In genomic region chr10:124971276-124971675, GRCh38 we compare ENCODE assay signal across 9 cellular contexts. TPM values are rescaled to one million over a fixed set of nuclear protein-coding genes. Genes with fewer than 3 reads are reported as not detected.
DNase-seq lines count a peak whose midpoint lies in the region; ATAC-seq lines count a peak whose summit lies in the region.
"Had no signal": no experiment of that assay in that cellular context is flagged by ENCODE, and none has a peak within 500 bp of the region (broad histone marks: within the 10 kb centered on the region; RNA-seq: fewer than 3 reads in every experiment).

No MANE protein-coding gene starts in this region.

- intact Hi-C loops in aorta (cut with DNase I) = loop anchor here in 1 of 2 donors (2.0 kb wide), 1 partner anchor 54 kb away; no protein-coding TSS in a partner anchor

- peak; percentile 36 for ATAC-seq in GM18498 (IDR thresholded peaks at IDR 0.05; ENCODE audit: unreplicated experiment)
- peak; percentile 43 for ATAC-seq in GM21619 (IDR thresholded peaks at IDR 0.05; ENCODE audit: unreplicated experiment)
- ATAC-seq in T-cell (replicated peaks in 1 of 4) = no peak
- ATAC-seq in naive thymus-derived CD8-positive, alpha-beta T cell = no peak
- ATAC-seq in aorta (ENCODE audit: low FRiP score) = no peak

- POLR2A ChIA-PET in T-cell (lab: Charles Lee) = no interaction called here
- POLR2A ChIA-PET in naive thymus-derived CD8-positive, alpha-beta T cell (lab: Charles Lee) = no interaction called here
- POLR2A ChIA-PET in activated CD4-positive, alpha-beta T cell treated with anti-CD3 and anti-CD28 coated beads, Interleukin-2, amount 10 ng/mL, durations not matched to agents 7 days and 5 days (lab: Charles Lee) = no interaction called here

- peaks cover 65% of the 10 kb centered on the region for H3K36me3 Mint-ChIP-seq in T-cell
- peaks cover 0 to 92% (median 22%) of the 10 kb centered on the region in 3 donors for H3K36me3 Mint-ChIP-seq in naive thymus-derived CD8-positive, alpha-beta T cell
- H3K36me3 Mint-ChIP-seq in activated CD4-positive, alpha-beta T cell treated with anti-CD3 and anti-CD28 coated beads, Interleukin-2, amount 10 ng/mL, durations not matched to agents 7 days and 5 days (ENCODE audit: low read depth) = peaks cover 38% of the 10 kb centered on the region

- 3 to 8% methylated on average over 2 of the region's 2 CpGs for WGBS in aorta, 2 donors

- H3K36me3 ChIP-seq in aorta (ENCODE audit: control insufficient read depth in 1 of 2, insufficient read depth in 2 of 2, low read length in 1 of 2) = peaks cover 0 to 3% of the 10 kb centered on the region in 2 donors

- CTCF ChIA-PET in T-cell (lab: Charles Lee) = no interaction called here
- CTCF ChIA-PET in activated CD4-positive, alpha-beta T cell treated with anti-CD3 and anti-CD28 coated beads, Interleukin-2, amount 10 ng/mL, durations not matched to agents 7 days and 5 days (lab: Charles Lee) = no interaction called here

- no peaks in the 10 kb centered on the region for H3K9me3 ChIP-seq in aorta (ENCODE audit: control insufficient read depth, low read length)

- no peaks in the 10 kb centered on the region for H3K9me3 Mint-ChIP-seq in T-cell
- no peaks in the 10 kb centered on the region for H3K9me3 Mint-ChIP-seq in naive thymus-derived CD8-positive, alpha-beta T cell
- H3K9me3 Mint-ChIP-seq in activated CD4-positive, alpha-beta T cell treated with anti-CD3 and anti-CD28 coated beads, Interleukin-2, amount 10 ng/mL, durations not matched to agents 7 days and 5 days = no peaks in the 10 kb centered on the region

- H3K27me3 ChIP-seq in aorta (ENCODE audit: control insufficient read depth in 1 of 2, insufficient read depth in 2 of 2, low read length in 1 of 2) = no peaks in the 10 kb centered on the region

- no peak for DNase-seq in T-cell
- no peak for DNase-seq in naive thymus-derived CD8-positive, alpha-beta T cell
- DNase-seq in activated gamma-delta T cell treated with Interleukin-2 at 50 U/mL for 16 hours = no peak
- DNase-seq in UCSD-AML1 (lab: John Stamatoyannopoulos, UW; ENCODE audit: unreplicated experiment) = no peak
- no peak for DNase-seq in activated CD4-positive, alpha-beta T cell treated with anti-CD3 and anti-CD28 coated beads, Interleukin-2, amount 10 ng/mL, durations not matched to agents 7 days and 5 days
- no peak for DNase-seq in aorta
- DNase-seq: NCI-H2029 had no signal

- peak overlapping the region; percentile 28 to 61 for H3K27ac Mint-ChIP-seq in T-cell
- peak overlapping the region in 9 of 10 donors; percentile 16 to 90 (median 72) for H3K27ac Mint-ChIP-seq in naive thymus-derived CD8-positive, alpha-beta T cell
- H3K27ac Mint-ChIP-seq in activated CD4-positive, alpha-beta T cell treated with anti-CD3 and anti-CD28 coated beads, Interleukin-2, amount 10 ng/mL, durations not matched to agents 7 days and 5 days = no peak overlapping the region

- H3K27me3 Mint-ChIP-seq in T-cell = no peaks in the 10 kb centered on the region
- H3K27me3 Mint-ChIP-seq in naive thymus-derived CD8-positive, alpha-beta T cell = no peaks in the 10 kb centered on the region
- no peaks in the 10 kb centered on the region for H3K27me3 Mint-ChIP-seq in activated CD4-positive, alpha-beta T cell treated with anti-CD3 and anti-CD28 coated beads, Interleukin-2, amount 10 ng/mL, durations not matched to agents 7 days and 5 days

- H3K27ac ChIP-seq in aorta (ENCODE audit: low read depth in 1 of 2, low read length in 2 of 2) = peak overlapping the region in 1 of 2 donors; percentile 11

- no peak overlapping the region for H3K4me3 Mint-ChIP-seq in T-cell
- peak overlapping the region in 3 of 10 donors; percentile 1 to 26 (median 9) for H3K4me3 Mint-ChIP-seq in naive thymus-derived CD8-positive, alpha-beta T cell
- no peak overlapping the region for H3K4me3 Mint-ChIP-seq in activated CD4-positive, alpha-beta T cell treated with anti-CD3 and anti-CD28 coated beads, Interleukin-2, amount 10 ng/mL, durations not matched to agents 7 days and 5 days

- peaks cover 44 to 52% (median 50%) of the 10 kb centered on the region in 3 donors for H3K4me1 Mint-ChIP-seq in T-cell
- H3K4me1 Mint-ChIP-seq in naive thymus-derived CD8-positive, alpha-beta T cell = peaks cover 29 to 54% (median 48%) of the 10 kb centered on the region in 4 donors
- peaks cover 24% of the 10 kb centered on the region for H3K4me1 Mint-ChIP-seq in activated CD4-positive, alpha-beta T cell treated with anti-CD3 and anti-CD28 coated beads, Interleukin-2, amount 10 ng/mL, durations not matched to agents 7 days and 5 days

- H3K4me1 ChIP-seq in aorta (ENCODE audit: control insufficient read depth in 1 of 2, insufficient read depth in 2 of 2, low read length in 2 of 2) = peaks cover 0 to 4% of the 10 kb centered on the region in 2 donors

- no peak overlapping the region for H3K4me3 ChIP-seq in aorta (ENCODE audit: low read length in 2 of 2)

RNA-seq across cellular contexts. Expression of gene ZRANB1, which starts 29.4 kb away (rescaled TPM):
- total RNA-seq in T-cell (10 to 100 TPM; 18.5 to 21.4 (median 19.1) TPM), aorta (10 to 100 TPM; 27.6 to 32.4 TPM)
- total RNA-seq in naive thymus-derived CD8-positive, alpha-beta T cell = 10 to 100 TPM; 24.8 to 25.0 TPM
- polyA plus RNA-seq in naive thymus-derived CD8-positive, alpha-beta T cell = 10 to 100 TPM in 1 of 3 donors, 1 to 10 TPM in 2; 7.0 to 11.7 (median 9.0) TPM
- 10 to 100 TPM; 10.1 to 11.1 TPM for total RNA-seq in activated CD4-positive, alpha-beta T cell treated with anti-CD3 and anti-CD28 coated beads, Interleukin-2, amount 10 ng/mL, durations not matched to agents 7 days and 5 days
- polyA plus RNA-seq in aorta = 10 to 100 TPM; 14.8 to 16.5 TPM

Comparison
In these comparisons a context has a peak if more than half of its experiments do, and no peak if none do; other contexts are left out.
1. ATAC-seq: peak in GM18498 (single experiment) and GM21619 (single experiment); none in T-cell (0 of 4), naive thymus-derived CD8-positive, alpha-beta T cell (0 of 2) and aorta (single experiment).